8 cellular contexts compared by ENCODE assay signal in the genomic region with DNA sequence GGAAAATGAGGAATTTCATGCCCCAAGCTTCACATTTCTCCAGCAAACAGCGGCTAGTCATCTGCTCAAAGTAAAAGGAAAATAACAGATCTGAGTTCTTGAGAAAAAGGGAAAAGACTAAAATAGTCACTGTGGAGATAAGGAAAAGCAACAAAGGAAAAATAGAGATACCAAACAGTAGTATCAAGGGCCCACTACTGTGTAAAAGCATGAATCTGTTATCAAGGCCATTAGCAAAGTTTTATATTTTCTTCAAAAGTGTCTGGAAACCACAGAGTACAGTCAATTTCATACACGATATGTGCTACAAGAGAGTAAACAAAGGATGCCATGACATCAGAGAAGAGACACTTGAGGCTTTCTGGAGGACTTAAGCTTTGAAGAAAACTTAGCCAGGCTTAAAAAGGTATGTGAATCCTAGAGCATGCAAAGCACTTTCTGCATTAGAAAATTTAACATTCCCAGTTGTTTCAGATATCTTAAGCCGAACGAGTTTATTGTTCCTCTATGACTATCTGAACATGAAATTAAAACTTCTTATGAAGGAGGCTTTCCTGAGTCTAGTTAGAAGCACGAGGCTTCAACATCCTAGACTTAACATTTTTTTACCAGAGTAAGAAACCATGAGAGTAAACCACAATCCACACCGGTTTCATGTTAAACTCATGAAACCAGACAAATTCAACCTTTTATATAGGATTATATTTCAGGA. TPM values are rescaled to one million over a fixed set of nuclear protein-coding genes. Genes with fewer than 3 reads are reported as not detected.
DNase-seq lines count a peak whose midpoint lies in the region; ATAC-seq, FAIRE-seq and TF ChIP-seq lines count a peak whose summit lies in the region.

No MANE protein-coding gene starts in this region.

- peak overlapping the region; percentile 88 for H3K4me3 ChIP-seq in astrocyte (ENCODE audit: insufficient read depth, low read depth, low read length)
- H3K4me3 ChIP-seq in mesendoderm (ENCODE audit: low read length), result no peak overlapping the region

- DNase-seq in Calu3 (no peak), astrocyte (ENCODE audit: low read depth) (peak; percentile 58), mesendoderm (peak; percentile 27), NOMO-1 treated with DMSO at 0.1 percent for 48 hours (lab: John Stamatoyannopoulos, UW; ENCODE audit: unreplicated experiment) (no peak), NCI-H187 treated with DMSO at 0.1 percent for 48 hours (lab: John Stamatoyannopoulos, UW) (no peak)
- no peak for DNase-seq in activated CD4-positive, alpha-beta T cell treated with anti-CD3 and anti-CD28 coated beads, Interleukin-2, amount 50 U/mL, for 4 hours

- H2BK120ac ChIP-seq in mesendoderm (ENCODE audit: low read depth, low read length), result no peak overlapping the region

- H3K27me3 ChIP-seq in astrocyte (ENCODE audit: insufficient read depth, low read length) (no peaks in the 10 kb centered on the region), mesendoderm (ENCODE audit: insufficient read depth, low read length, poor library complexity) (no peaks in the 10 kb centered on the region)

- H3K79me2 ChIP-seq in astrocyte (ENCODE audit: insufficient read depth, low read length) (peaks cover 40% of the 10 kb centered on the region), mesendoderm (ENCODE audit: control insufficient read depth, insufficient read depth, low read length) (no peaks in the 10 kb centered on the region)

- H3K79me1 ChIP-seq in mesendoderm (ENCODE audit: low read length), result peaks cover 4% of the 10 kb centered on the region

- H4K20me1 ChIP-seq in astrocyte (ENCODE audit: insufficient read depth, low read length), result peaks cover 14% of the 10 kb centered on the region

- no peak overlapping the region for H3K56ac ChIP-seq in mesendoderm (ENCODE audit: low read length)

- no CpG with 5 or more reads among the region's 6 CpGs for WGBS in mesendoderm (ENCODE audit: extremely low coverage, insufficient coverage, low lambda C conversion rate)

- H3K36me3 ChIP-seq in astrocyte (ENCODE audit: insufficient read depth, low read length), result peaks cover 3% of the 10 kb centered on the region
- no peaks in the 10 kb centered on the region for H3K36me3 ChIP-seq in mesendoderm (ENCODE audit: control insufficient read depth, insufficient read depth, low read length)

- no peak overlapping the region for H2BK15ac ChIP-seq in mesendoderm (replicated peaks; ENCODE audit: low read depth)

- peaks cover 10% of the 10 kb centered on the region for H3K4me1 ChIP-seq in astrocyte (ENCODE audit: insufficient read depth, low read length)
- H3K4me1 ChIP-seq in mesendoderm (ENCODE audit: control insufficient read depth, low read depth, low read length), result peaks cover 2% of the 10 kb centered on the region

- H3K27me3 Mint-ChIP-seq in Calu3 (ENCODE audit: unreplicated experiment) (no peaks in the 10 kb centered on the region), astrocyte (ENCODE audit: low read depth, unreplicated experiment) (no peaks in the 10 kb centered on the region)

- H3K36me3 Mint-ChIP-seq in Calu3 (ENCODE audit: insufficient read depth, unreplicated experiment) (no peaks in the 10 kb centered on the region), astrocyte (ENCODE audit: low read depth, unreplicated experiment) (peaks cover 8% of the 10 kb centered on the region)

- no peak overlapping the region for H2BK5ac ChIP-seq in mesendoderm (ENCODE audit: low read length)

- TF ChIP-seq CTCF in Calu3 (IDR thresholded peaks at IDR 0.05; ENCODE audit: unreplicated experiment), result no peak
- TF ChIP-seq CTCF in astrocyte (IDR thresholded peaks at IDR 0.05; ENCODE audit: insufficient read depth, low read depth, low read length), result no peak

- H4K5ac ChIP-seq in mesendoderm (ENCODE audit: low read length), result no peak overlapping the region

- H3K4me3 Mint-ChIP-seq in Calu3 (ENCODE audit: low read depth, unreplicated experiment), result no peak overlapping the region
- H3K4me3 Mint-ChIP-seq in astrocyte (ENCODE audit: unreplicated experiment), result no peak overlapping the region

- H3K9me3 ChIP-seq in astrocyte (ENCODE audit: insufficient read depth, low read depth, low read length), result no peaks in the 10 kb centered on the region

- peak overlapping the region; percentile 95 for H3K9ac ChIP-seq in astrocyte (ENCODE audit: low read length)
- peak overlapping the region; percentile 3 for H3K9ac ChIP-seq in mesendoderm (ENCODE audit: low read length)

- no peaks in the 10 kb centered on the region for H3K9me3 Mint-ChIP-seq in Calu3 (ENCODE audit: low read depth, unreplicated experiment)
- peaks cover 4% of the 10 kb centered on the region for H3K9me3 Mint-ChIP-seq in astrocyte (ENCODE audit: unreplicated experiment)

- ATAC-seq in GM19395 (IDR thresholded peaks at IDR 0.05; ENCODE audit: unreplicated experiment) (peak; percentile 32), HG03432 (IDR thresholded peaks at IDR 0.05; ENCODE audit: unreplicated experiment) (peak; percentile 19)

- H3K18ac ChIP-seq in mesendoderm (ENCODE audit: low read length), result no peak overlapping the region

- peak overlapping the region; percentile 86 for H3K4me2 ChIP-seq in astrocyte (ENCODE audit: low read length)
- peak overlapping the region; percentile 3 for H3K4me2 ChIP-seq in mesendoderm (ENCODE audit: low read length)

- peak overlapping the region; percentile 52 for H2AFZ ChIP-seq in astrocyte (ENCODE audit: low read depth, low read length)

- BruUV-seq in Calu3 (replicated peaks; lab: Mats Ljungman, UMichigan), result TSS peak; percentile 25

- intact Hi-C loops in Calu3 (cut with micrococcal nuclease; ENCODE audit: unreplicated experiment), result loop anchor here (1.0 to 10.0 kb wide), 4 partner anchors 43 to 430 kb away; no protein-coding TSS in a partner anchor

- H3K4ac ChIP-seq in mesendoderm (ENCODE audit: low read depth, low read length), result no peak overlapping the region

- no peak overlapping the region for H3K27ac Mint-ChIP-seq in Calu3 (ENCODE audit: unreplicated experiment)
- H3K27ac Mint-ChIP-seq in astrocyte (ENCODE audit: unreplicated experiment), result no peak overlapping the region

- H3K27ac ChIP-seq in astrocyte (ENCODE audit: low read depth, low read length), result peak overlapping the region; percentile 88
- no peak overlapping the region for H3K27ac ChIP-seq in mesendoderm (ENCODE audit: low read depth, low read length)

- H3K4me1 Mint-ChIP-seq in Calu3 (ENCODE audit: low read depth, unreplicated experiment) (no peaks in the 10 kb centered on the region), astrocyte (ENCODE audit: low read depth, unreplicated experiment) (no peaks in the 10 kb centered on the region)

- no peak overlapping the region for H4K8ac ChIP-seq in mesendoderm (ENCODE audit: low read depth, low read length)

- FAIRE-seq in astrocyte (lab: Jason Lieb, UNC), result no peak

- H3K23ac ChIP-seq in mesendoderm (ENCODE audit: low read length), result no peak overlapping the region

- H2AK5ac ChIP-seq in mesendoderm (ENCODE audit: low read length), result no peak overlapping the region

- CTCF ChIA-PET in Calu3 (lab: Charles Lee), result interaction anchor here (0.8 kb wide), 1 partner anchor 44 kb away, joined by 3 read pairs; a partner anchor contains a TSS

RNA-seq across cellular contexts. Expression of a gene that starts 1.2 kb away (rescaled TPM):
- 11.3 and 14.0 TPM in 2 replicates for total RNA-seq in Calu3 (2022)
- 12.0 and 13.3 TPM in 2 replicates for total RNA-seq in astrocyte
- polyA plus RNA-seq in mesendoderm (2013, experiment 1 of 2), result 3.3 TPM
- 3.3 TPM for polyA plus RNA-seq in mesendoderm (2013, experiment 2 of 2)

RNA-seq across cellular contexts. Expression of a gene that starts 43.6 kb away (rescaled TPM):
- total RNA-seq in Calu3 (2022) (117 and 118 TPM in 2 replicates), astrocyte (65.6 and 70.3 TPM in 2 replicates)
- polyA plus RNA-seq in mesendoderm (2013, experiment 1 of 2), result 29.0 TPM
- 26.4 TPM for polyA plus RNA-seq in mesendoderm (2013, experiment 2 of 2)

Comparison
In these comparisons a context has a peak if more than half of its experiments do, and no peak if none do; other contexts are left out.
1. DNase-seq: peak in astrocyte (single experiment) and mesendoderm (single experiment); none in Calu3 (single experiment), NOMO-1 treated with DMSO at 0.1 percent for 48 hours (single experiment), NCI-H187 treated with DMSO at 0.1 percent for 48 hours (single experiment) and activated CD4-positive, alpha-beta T cell treated with anti-CD3 and anti-CD28 coated beads, Interleukin-2, amount 50 U/mL, for 4 hours (0 of 2).